ENCODE assay signal across 8 cellular contexts in genomic region chr10:78657622-78658165, GRCh38.
A peak's percentile ranks its signal among the peaks of the same experiment; 100 is the strongest.
DNase-seq lines count a peak whose midpoint lies in the region; ATAC-seq, FAIRE-seq and TF ChIP-seq lines count a peak whose summit lies in the region.

No MANE protein-coding gene starts in this region.

- H3K9me3 Mint-ChIP-seq in activated naive CD4-positive, alpha-beta T cell treated with anti-CD3 and anti-CD28 coated beads, Interleukin-2, amount 50 U/mL, for 72 hours = no peaks in the 10 kb centered on the region
- H3K9me3 Mint-ChIP-seq in progenitor cell of endocrine pancreas (ENCODE audit: low read depth) = no peaks in the 10 kb centered on the region

- H3K36me3 Mint-ChIP-seq in activated naive CD4-positive, alpha-beta T cell treated with anti-CD3 and anti-CD28 coated beads, Interleukin-2, amount 50 U/mL, for 72 hours = no peaks in the 10 kb centered on the region
- no peaks in the 10 kb centered on the region for H3K36me3 Mint-ChIP-seq in progenitor cell of endocrine pancreas (ENCODE audit: insufficient read depth)

- no peak for FAIRE-seq in urothelium cell line (lab: Jason Lieb, UNC)

- ATAC-seq in SK-N-SH treated with all-trans-retinoic acid at 6 μM for 48 hours (peak; percentile 95), Right ventricle myocardium superior (ENCODE audit: poor library complexity) (peak; percentile 97)
- peak; percentile 70 to 84 for ATAC-seq in activated naive CD4-positive, alpha-beta T cell treated with anti-CD3 and anti-CD28 coated beads, Interleukin-2, amount 50 U/mL, for 72 hours

- TF ChIP-seq CTCF in progenitor cell of endocrine pancreas (IDR thresholded peaks at IDR 0.05; ENCODE audit: unreplicated experiment) = peak; percentile 72

- H3K4me1 Mint-ChIP-seq in progenitor cell of endocrine pancreas (ENCODE audit: low read depth) = peaks cover 22% of the 10 kb centered on the region

- H3K27ac Mint-ChIP-seq in activated naive CD4-positive, alpha-beta T cell treated with anti-CD3 and anti-CD28 coated beads, Interleukin-2, amount 50 U/mL, for 72 hours = no peak overlapping the region
- peak overlapping the region; percentile 60 for H3K27ac Mint-ChIP-seq in progenitor cell of endocrine pancreas

- intact Hi-C loops in Right ventricle myocardium superior (cut with DNase I) = loop anchor here (10.0 kb wide), 2 partner anchors 353 to 613 kb away; no protein-coding TSS in a partner anchor

- no peaks in the 10 kb centered on the region for H3K27me3 Mint-ChIP-seq in progenitor cell of endocrine pancreas

- DNase-seq in NCI-H1105 (lab: John Stamatoyannopoulos, UW) (peak; percentile 2), NCI-H1105 treated with DMSO at 0.1 percent for 48 hours (lab: John Stamatoyannopoulos, UW) (no peak), Kasumi-1 (lab: John Stamatoyannopoulos, UW) (peak; percentile 92 to 94), Right ventricle myocardium superior (peak; percentile 78), progenitor cell of endocrine pancreas (ENCODE audit: low spot score, unreplicated experiment) (peak; percentile 52), urothelium cell line (ENCODE audit: low spot score) (peak; percentile 65)
- DNase-seq in activated naive CD4-positive, alpha-beta T cell treated with anti-CD3 and anti-CD28 coated beads, Interleukin-2, amount 50 U/mL, for 72 hours (ENCODE audit: low spot score in 2 of 2) = peak; percentile 60 to 81

- H3K4me3 Mint-ChIP-seq in progenitor cell of endocrine pancreas (ENCODE audit: low read depth) = no peak overlapping the region

TF ChIP-seq in SK-N-SH treated with all-trans-retinoic acid at 6 μM for 48 hours, 23 proteins besides CTCF, POLR2A, EP300 and RAD21:
- TF ChIP-seq BACH2 (CRISPR knock-in tag; IDR thresholded peaks at IDR 0.05; ENCODE audit: borderline replicate concordance) (no peak), GLIS3 (CRISPR knock-in tag; IDR thresholded peaks at IDR 0.05) (no peak), ZFP30 (CRISPR knock-in tag; IDR thresholded peaks at IDR 0.05) (no peak), ZNF70 (CRISPR knock-in tag; IDR thresholded peaks at IDR 0.05) (no peak), ESRRG (CRISPR knock-in tag; IDR thresholded peaks at IDR 0.05) (no peak), RARB (CRISPR knock-in tag; IDR thresholded peaks at IDR 0.05) (no peak), ZNF565 (CRISPR knock-in tag; conservative IDR thresholded peaks at IDR 0.05; ENCODE audit: low read depth) (no peak), PPARA (CRISPR knock-in tag; IDR thresholded peaks at IDR 0.05; ENCODE audit: borderline replicate concordance) (no peak), ZC3H10 (CRISPR knock-in tag; IDR thresholded peaks at IDR 0.05) (no peak), TSHZ2 (CRISPR knock-in tag; IDR thresholded peaks at IDR 0.05) (no peak)
